In genomic region chr10:122638106-122638505, GRCh38 we compare ENCODE assay signal across 17 cellular contexts.
DNase-seq lines count a peak whose midpoint lies in the region; ATAC-seq, FAIRE-seq and TF ChIP-seq lines count a peak whose summit lies in the region.
"Had no signal": no experiment of that assay in that cellular context is flagged by ENCODE, and none has a peak within 500 bp of the region (broad histone marks: within the 10 kb centered on the region; RNA-seq: fewer than 3 reads in every experiment).

No MANE protein-coding gene starts in this region.

- H3K4me1 ChIP-seq in Karpas-422 (ENCODE audit: low read length) (no peaks in the 10 kb centered on the region), H1 (replicated peaks in 1 of 4; ENCODE audit: control insufficient read depth in 3 of 4, insufficient read depth in 4 of 4, low read length in 3 of 4) (no peaks in the 10 kb centered on the region), sigmoid colon (no peaks in the 10 kb centered on the region)

- WGBS in H1 (ENCODE audit: extremely low coverage in 1 of 2, insufficient coverage in 1 of 2, insufficient read length in 1 of 2, insufficient replicate concordance in 2 of 2, low coverage in 1 of 2, low lambda C conversion rate in 2 of 2, missing lambda C conversion rate in 1 of 2), 2 experiments, result 80% methylated on average over 6 of the region's 6 CpGs; no CpG with 5 or more reads in 1 of the 2 experiments
- WGBS in sigmoid colon, 2 donors, result 78 to 87% methylated on average over 6 of the region's 6 CpGs

- H2AFZ ChIP-seq in Karpas-422 (ENCODE audit: low read length) (no peak overlapping the region), H1 (ENCODE audit: low read length) (no peak overlapping the region)

- H3K56ac ChIP-seq in H1 (replicated peaks; ENCODE audit: insufficient read length, low read depth, low read length), result no peak overlapping the region

- no peaks in the 10 kb centered on the region for H3K23me2 ChIP-seq in H1 (ENCODE audit: low read depth, low read length)

- H2BK120ac ChIP-seq in H1 (replicated peaks; ENCODE audit: low read depth, low read length), result no peak overlapping the region

- H4K5ac ChIP-seq in H1 (ENCODE audit: insufficient read length, low read depth, low read length), result no peak overlapping the region

- H3K27me3 ChIP-seq in Karpas-422 (ENCODE audit: low read length) (no peaks in the 10 kb centered on the region), H1 (replicated peaks in 1 of 4; ENCODE audit: control insufficient read depth in 3 of 4, extremely low read depth in 1 of 4, insufficient read depth in 3 of 4, low read length in 3 of 4) (no peaks in the 10 kb centered on the region), sigmoid colon (no peaks in the 10 kb centered on the region)
- H3K27me3 ChIP-seq: BE2C had no signal

- H4K20me1 ChIP-seq in Karpas-422 (ENCODE audit: insufficient read depth, low read depth, low read length) (no peaks in the 10 kb centered on the region), H1 (replicated peaks in 1 of 2; ENCODE audit: control insufficient read depth in 1 of 2, insufficient read depth in 2 of 2, low read length in 2 of 2) (no peaks in the 10 kb centered on the region)

- FAIRE-seq in H1 (lab: Jason Lieb, UNC), result no peak
- FAIRE-seq: GM12878 had no signal

- no peaks in the 10 kb centered on the region for H3K9me2 ChIP-seq in Karpas-422 (replicated peaks; ENCODE audit: insufficient read depth, low read length)

- no peak overlapping the region for H3K27ac Mint-ChIP-seq in activated CD4-positive, alpha-beta memory T cell treated with anti-CD3 and anti-CD28 coated beads, Interleukin-2, amount 10 ng/mL, durations not matched to agents 7 days and 5 days
- H3K27ac Mint-ChIP-seq: CD4-positive, CD25-positive, alpha-beta regulatory T cell; CD8-positive, alpha-beta memory T cell; H9 had no signal

- H3K36me3 ChIP-seq in Karpas-422 (ENCODE audit: insufficient read depth, low read length) (no peaks in the 10 kb centered on the region), H1 (ENCODE audit: control insufficient read depth in 2 of 4, insufficient read depth in 4 of 4, low read length in 3 of 4) (no peaks in the 10 kb centered on the region), sigmoid colon (no peaks in the 10 kb centered on the region)
- H3K36me3 ChIP-seq: BE2C had no signal

- TF ChIP-seq CTCF in H1 (IDR thresholded peaks at IDR 0.05; ENCODE audit: control extremely low read depth in 1 of 3, insufficient read depth in 1 of 3, low read depth in 1 of 3, low read length in 3 of 3) (no peak), sigmoid colon (IDR thresholded peaks at IDR 0.05) (no peak)

- no peak overlapping the region for H3K4ac ChIP-seq in H1 (replicated peaks; ENCODE audit: insufficient read length, low read depth, low read length)

- H4K8ac ChIP-seq in H1 (ENCODE audit: extremely low read depth, insufficient read depth, low read length), result no peak overlapping the region

- H3K18ac ChIP-seq in H1 (ENCODE audit: extremely low read depth, low read length), result no peak overlapping the region

- DNase-seq in Karpas-422, result peak; percentile 29
- no peak for DNase-seq in H1 (ENCODE audit: low read depth in 1 of 2, low spot score in 2 of 2)
- DNase-seq in sigmoid colon, result peak; percentile 0
- no peak for DNase-seq in activated CD4-positive, alpha-beta memory T cell treated with anti-CD3 and anti-CD28 coated beads, Interleukin-2, amount 10 ng/mL, durations not matched to agents 7 days and 5 days
- no peak for DNase-seq in NCI-H446 (lab: John Stamatoyannopoulos, UW)
- DNase-seq: C1 segment of cervical spinal cord; CD4-positive, CD25-positive, alpha-beta regulatory T cell; CD8-positive, alpha-beta memory T cell; DMS 273 treated with DMSO at 0.1 percent for 48 hours; DMS53; DND-41; EL; GOT3; H9 had no signal

- H2BK5ac ChIP-seq in H1 (ENCODE audit: low read depth, low read length), result no peak overlapping the region

- POLR2A ChIA-PET in H1 (lab: Charles Lee; ENCODE audit: partially characterized antibody), result no interaction called here
- POLR2A ChIA-PET in activated CD4-positive, alpha-beta memory T cell treated with anti-CD3 and anti-CD28 coated beads, Interleukin-2, amount 10 ng/mL, durations not matched to agents 7 days and 5 days (lab: Charles Lee), result no interaction called here

- H3K9ac ChIP-seq in Karpas-422 (ENCODE audit: low read length) (no peak overlapping the region), H1 (replicated peaks in 1 of 4; ENCODE audit: extremely low read depth in 1 of 4, low read depth in 3 of 4, low read length in 3 of 4) (no peak overlapping the region)

- no peak for TF ChIP-seq EP300 in H1 (IDR thresholded peaks at IDR 0.05; ENCODE audit: borderline replicate concordance in 1 of 2, low read depth in 2 of 2, low read length in 2 of 2)
- no peak for TF ChIP-seq EP300 in sigmoid colon (IDR thresholded peaks at IDR 0.05)

- TF ChIP-seq POLR2A in H1 (IDR thresholded peaks at IDR 0.05; ENCODE audit: control extremely low read depth in 1 of 2, low read depth in 2 of 2, low read length in 2 of 2) (no peak), sigmoid colon (IDR thresholded peaks at IDR 0.05) (no peak)

- TF ChIP-seq RAD21 in H1 (IDR thresholded peaks at IDR 0.05 in 1 of 2, conservative IDR thresholded peaks at IDR 0.05 in 1 of 2; ENCODE audit: low read depth in 2 of 2, low read length in 2 of 2), result no peak

- H3K4me2 ChIP-seq in Karpas-422 (ENCODE audit: low read depth, low read length, poor library complexity, severe bottlenecking), result no peak overlapping the region
- H3K4me2 ChIP-seq in H1 (ENCODE audit: insufficient read depth in 1 of 2, low read depth in 2 of 2, low read length in 2 of 2), result no peak overlapping the region

- no peaks in the 10 kb centered on the region for H3K4me1 Mint-ChIP-seq in activated CD4-positive, alpha-beta memory T cell treated with anti-CD3 and anti-CD28 coated beads, Interleukin-2, amount 10 ng/mL, durations not matched to agents 7 days and 5 days
- H3K4me1 Mint-ChIP-seq: CD4-positive, CD25-positive, alpha-beta regulatory T cell; CD8-positive, alpha-beta memory T cell had no signal

- no peak overlapping the region for H3K23ac ChIP-seq in H1 (ENCODE audit: insufficient read length)

- H2BK15ac ChIP-seq in H1 (ENCODE audit: low read length), result no peak overlapping the region

- H2BK20ac ChIP-seq in H1 (ENCODE audit: low read length), result no peak overlapping the region

- H3K27me3 Mint-ChIP-seq in activated CD4-positive, alpha-beta memory T cell treated with anti-CD3 and anti-CD28 coated beads, Interleukin-2, amount 10 ng/mL, durations not matched to agents 7 days and 5 days, result peaks cover 2% of the 10 kb centered on the region
- H3K27me3 Mint-ChIP-seq: CD4-positive, CD25-positive, alpha-beta regulatory T cell had no signal

- no peak for ATAC-seq in HG03378 (IDR thresholded peaks at IDR 0.05; ENCODE audit: unreplicated experiment)
- ATAC-seq: GM12878 had no signal

- no peak overlapping the region for H2AK5ac ChIP-seq in H1 (ENCODE audit: low read depth, low read length)

- no peak overlapping the region for H2BK12ac ChIP-seq in H1 (ENCODE audit: low read depth, low read length)

- no peaks in the 10 kb centered on the region for H3K36me3 Mint-ChIP-seq in activated CD4-positive, alpha-beta memory T cell treated with anti-CD3 and anti-CD28 coated beads, Interleukin-2, amount 10 ng/mL, durations not matched to agents 7 days and 5 days (ENCODE audit: low read depth)
- H3K36me3 Mint-ChIP-seq: CD4-positive, CD25-positive, alpha-beta regulatory T cell; CD8-positive, alpha-beta memory T cell had no signal

- intact Hi-C loops in sigmoid colon (cut with DNase I), result no loop called here

- H3K9me3 Mint-ChIP-seq in activated CD4-positive, alpha-beta memory T cell treated with anti-CD3 and anti-CD28 coated beads, Interleukin-2, amount 10 ng/mL, durations not matched to agents 7 days and 5 days, result no peaks in the 10 kb centered on the region
- H3K9me3 Mint-ChIP-seq: CD8-positive, alpha-beta memory T cell; H9 had no signal

- no peaks in the 10 kb centered on the region for H3K9me3 ChIP-seq in Karpas-422 (ENCODE audit: low read length)
- no peaks in the 10 kb centered on the region for H3K9me3 ChIP-seq in H1 (ENCODE audit: insufficient read depth in 2 of 2, low read depth in 1 of 2, low read length in 1 of 2)
- H3K9me3 ChIP-seq in sigmoid colon, result no peaks in the 10 kb centered on the region
- H3K9me3 ChIP-seq: BE2C had no signal

- H3K4me3 ChIP-seq in Karpas-422 (ENCODE audit: low read length), result no peak overlapping the region
- no peak overlapping the region for H3K4me3 ChIP-seq in H1 (ENCODE audit: extremely low read depth in 1 of 4, insufficient read depth in 2 of 4, low read depth in 3 of 4, low read length in 4 of 4)
- no peak overlapping the region for H3K4me3 ChIP-seq in sigmoid colon
- H3K4me3 ChIP-seq: GM12878 had no signal

- H4K91ac ChIP-seq in H1 (replicated peaks; ENCODE audit: insufficient read length, low read length), result no peak overlapping the region

- no peak overlapping the region for H3K14ac ChIP-seq in H1 (ENCODE audit: insufficient read length)

- H3K27ac ChIP-seq in Karpas-422 (ENCODE audit: low read length) (no peak overlapping the region), H1 (ENCODE audit: low read depth, low read length) (no peak overlapping the region), sigmoid colon (no peak overlapping the region)

- no peaks in the 10 kb centered on the region for H3K79me2 ChIP-seq in Karpas-422 (ENCODE audit: low read length)
- no peaks in the 10 kb centered on the region for H3K79me2 ChIP-seq in H1 (ENCODE audit: control insufficient read depth in 1 of 2, insufficient read depth in 2 of 2, low read length in 2 of 2)

- no peak overlapping the region for H3K4me3 Mint-ChIP-seq in activated CD4-positive, alpha-beta memory T cell treated with anti-CD3 and anti-CD28 coated beads, Interleukin-2, amount 10 ng/mL, durations not matched to agents 7 days and 5 days
- H3K4me3 Mint-ChIP-seq: CD4-positive, CD25-positive, alpha-beta regulatory T cell; CD8-positive, alpha-beta memory T cell; H9 had no signal

- no peaks in the 10 kb centered on the region for H3K79me1 ChIP-seq in H1 (ENCODE audit: low read depth, low read length)

- CTCF ChIA-PET in H1 (lab: Charles Lee; ENCODE audit: partially characterized antibody), result interaction anchor here (0.8 to 5.4 kb wide), 3 partner anchors 11 to 42 kb away, joined by 3 to 42 read pairs (median 3); no protein-coding TSS in a partner anchor
- CTCF ChIA-PET in activated CD4-positive, alpha-beta memory T cell treated with anti-CD3 and anti-CD28 coated beads, Interleukin-2, amount 10 ng/mL, durations not matched to agents 7 days and 5 days (lab: Charles Lee), result interaction anchor here (1.0 kb wide), 1 partner anchor 12 kb away, joined by 3 read pairs; no protein-coding TSS in a partner anchor

Comparison
In these comparisons a context has a peak if more than half of its experiments do, and no peak if none do; other contexts are left out.
1. DNase-seq: peak in Karpas-422 (single experiment) and sigmoid colon (single experiment); none in H1 (0 of 2), activated CD4-positive, alpha-beta memory T cell treated with anti-CD3 and anti-CD28 coated beads, Interleukin-2, amount 10 ng/mL, durations not matched to agents 7 days and 5 days (single experiment) and NCI-H446 (0 of 2).